Comparison of ENCODE assay signal across 24 cellular contexts in genomic region chr6:33441457-33441856, GRCh38. TPM values are rescaled to one million over a fixed set of nuclear protein-coding genes. Genes with fewer than 3 reads are reported as not detected.
DNase-seq lines count a peak whose midpoint lies in the region; ATAC-seq and TF ChIP-seq lines count a peak whose summit lies in the region.
"Had no signal": no experiment of that assay in that cellular context is flagged by ENCODE, and none has a peak within 500 bp of the region (broad histone marks: within the 10 kb centered on the region; RNA-seq: fewer than 3 reads in every experiment).

No MANE protein-coding gene starts in this region.

- peaks cover 52% of the 10 kb centered on the region for H3K36me3 ChIP-seq in CD8-positive, alpha-beta T cell (ENCODE audit: insufficient read depth, low read length)

- H3K36me3 Mint-ChIP-seq in activated CD8-positive, alpha-beta T cell treated with anti-CD3 and anti-CD28 coated beads, Interleukin-2, amount 10 ng/mL, durations not matched to agents 7 days and 5 days (ENCODE audit: low read depth) = peaks cover 51% of the 10 kb centered on the region
- H3K36me3 Mint-ChIP-seq in activated CD8-positive, alpha-beta T cell treated with anti-CD3 and anti-CD28 coated beads for 36 hours (ENCODE audit: low read depth) = peaks cover 37% of the 10 kb centered on the region
- peaks cover 81% of the 10 kb centered on the region for H3K36me3 Mint-ChIP-seq in CD8-positive, alpha-beta T cell
- H3K36me3 Mint-ChIP-seq in activated T-helper 17 cell treated with anti-CD3 and anti-CD28 coated beads, Interleukin-2, amount 50 U/mL, for 72 hours (ENCODE audit: low read depth) = peaks cover 92% of the 10 kb centered on the region
- peaks cover 82% of the 10 kb centered on the region for H3K36me3 Mint-ChIP-seq in stimulated activated effector memory CD8-positive, alpha-beta T cell treated with anti-CD3 and anti-CD28 coated beads, Interleukin-12 subunit alpha, Interleukin-12 subunit beta, amount 100 ng/mL, for 72 hours

- WGBS in lower leg skin, 2 donors = 93 to 94% methylated on average over 9 of the region's 9 CpGs

- H3K27me3 ChIP-seq in CD8-positive, alpha-beta T cell (ENCODE audit: insufficient read depth, low read length) = no peaks in the 10 kb centered on the region
- H3K27me3 ChIP-seq: BLaER1, SJSA1 had no signal

- H3K4me3 Mint-ChIP-seq in activated CD8-positive, alpha-beta T cell treated with anti-CD3 and anti-CD28 coated beads, Interleukin-2, amount 10 ng/mL, durations not matched to agents 7 days and 5 days = no peak overlapping the region
- H3K4me3 Mint-ChIP-seq in activated CD8-positive, alpha-beta T cell treated with anti-CD3 and anti-CD28 coated beads for 36 hours = no peak overlapping the region
- no peak overlapping the region for H3K4me3 Mint-ChIP-seq in CD8-positive, alpha-beta T cell
- H3K4me3 Mint-ChIP-seq in activated T-helper 17 cell treated with anti-CD3 and anti-CD28 coated beads, Interleukin-2, amount 50 U/mL, for 72 hours = no peak overlapping the region
- H3K4me3 Mint-ChIP-seq in stimulated activated effector memory CD8-positive, alpha-beta T cell treated with anti-CD3 and anti-CD28 coated beads, Interleukin-12 subunit alpha, Interleukin-12 subunit beta, amount 100 ng/mL, for 72 hours = no peak overlapping the region
- H3K4me3 Mint-ChIP-seq: CD4-positive, alpha-beta T cell; H9; IgD-negative memory B cell had no signal

- no peak for DNase-seq in activated CD8-positive, alpha-beta T cell treated with anti-CD3 and anti-CD28 coated beads, Interleukin-2, amount 10 ng/mL, durations not matched to agents 7 days and 5 days
- no peak for DNase-seq in activated CD8-positive, alpha-beta T cell treated with anti-CD3 and anti-CD28 coated beads for 36 hours
- no peak for DNase-seq in CD8-positive, alpha-beta T cell
- DNase-seq in stimulated activated effector memory CD8-positive, alpha-beta T cell treated with anti-CD3 and anti-CD28 coated beads, Interleukin-12 subunit alpha, Interleukin-12 subunit beta, amount 100 ng/mL, for 72 hours (ENCODE audit: low spot score in 2 of 2) = no peak
- DNase-seq in HUDEP-2 (lab: John Stamatoyannopoulos, UW; ENCODE audit: unreplicated experiment in 76 of 76) (no peak), lower leg skin (ENCODE audit: low spot score in 2 of 2) (no peak)
- DNase-seq: CD4-positive, alpha-beta T cell; COR-L47; DMS53; H9; NCI-H1048; NCI-H1417; NCI-H1694; NCI-H2029 treated with DMSO at 0.1 percent for 48 hours; NCI-H446 treated with DMSO at 0.1 percent for 48 hours; NCI-H526 treated with DMSO at 0.1 percent for 48 hours; PC-9; Right ventricle myocardium superior; RPMI8226 had no signal

- H3K9me3 ChIP-seq in CD8-positive, alpha-beta T cell (ENCODE audit: low read length) = no peaks in the 10 kb centered on the region
- H3K9me3 ChIP-seq: BLaER1, SJSA1 had no signal

- no peaks in the 10 kb centered on the region for H3K9me3 Mint-ChIP-seq in activated CD8-positive, alpha-beta T cell treated with anti-CD3 and anti-CD28 coated beads, Interleukin-2, amount 10 ng/mL, durations not matched to agents 7 days and 5 days (ENCODE audit: insufficient read depth)
- H3K9me3 Mint-ChIP-seq in activated CD8-positive, alpha-beta T cell treated with anti-CD3 and anti-CD28 coated beads for 36 hours = no peaks in the 10 kb centered on the region
- no peaks in the 10 kb centered on the region for H3K9me3 Mint-ChIP-seq in CD8-positive, alpha-beta T cell
- H3K9me3 Mint-ChIP-seq in activated T-helper 17 cell treated with anti-CD3 and anti-CD28 coated beads, Interleukin-2, amount 50 U/mL, for 72 hours = no peaks in the 10 kb centered on the region
- H3K9me3 Mint-ChIP-seq in stimulated activated effector memory CD8-positive, alpha-beta T cell treated with anti-CD3 and anti-CD28 coated beads, Interleukin-12 subunit alpha, Interleukin-12 subunit beta, amount 100 ng/mL, for 72 hours = no peaks in the 10 kb centered on the region
- H3K9me3 Mint-ChIP-seq: CD4-positive, alpha-beta T cell; H9; IgD-negative memory B cell had no signal

- H3K27ac Mint-ChIP-seq in activated CD8-positive, alpha-beta T cell treated with anti-CD3 and anti-CD28 coated beads, Interleukin-2, amount 10 ng/mL, durations not matched to agents 7 days and 5 days = peak overlapping the region; percentile 29
- H3K27ac Mint-ChIP-seq in activated CD8-positive, alpha-beta T cell treated with anti-CD3 and anti-CD28 coated beads for 36 hours = no peak overlapping the region
- H3K27ac Mint-ChIP-seq in CD8-positive, alpha-beta T cell = peak overlapping the region; percentile 72
- peak overlapping the region; percentile 61 for H3K27ac Mint-ChIP-seq in activated T-helper 17 cell treated with anti-CD3 and anti-CD28 coated beads, Interleukin-2, amount 50 U/mL, for 72 hours
- H3K27ac Mint-ChIP-seq in stimulated activated effector memory CD8-positive, alpha-beta T cell treated with anti-CD3 and anti-CD28 coated beads, Interleukin-12 subunit alpha, Interleukin-12 subunit beta, amount 100 ng/mL, for 72 hours = peak overlapping the region; percentile 79
- H3K27ac Mint-ChIP-seq: CD4-positive, alpha-beta T cell had no signal

- intact Hi-C loops in activated CD8-positive, alpha-beta T cell treated with anti-CD3 and anti-CD28 coated beads for 36 hours (cut with micrococcal nuclease) = no loop called here
- intact Hi-C loops in CD8-positive, alpha-beta T cell (cut with DNase I, micrococcal nuclease) = no loop called here
- intact Hi-C loops in lower leg skin (cut with DNase I; ENCODE audit: low total_unique reads) = no loop called here

- no peak for TF ChIP-seq CTCF in activated CD8-positive, alpha-beta T cell treated with anti-CD3 and anti-CD28 coated beads for 36 hours (IDR thresholded peaks at IDR 0.05)
- TF ChIP-seq CTCF in CD8-positive, alpha-beta T cell (IDR thresholded peaks at IDR 0.05) = no peak
- TF ChIP-seq CTCF in lower leg skin (IDR thresholded peaks at IDR 0.05) = no peak

- POLR2A ChIA-PET in activated CD8-positive, alpha-beta T cell treated with anti-CD3 and anti-CD28 coated beads, Interleukin-2, amount 10 ng/mL, durations not matched to agents 7 days and 5 days (lab: Charles Lee) = interaction anchor here (0.6 to 0.9 kb wide), 2 partner anchors 11 to 183 kb away, joined by 3 read pairs; no protein-coding TSS in a partner anchor
- POLR2A ChIA-PET in activated CD8-positive, alpha-beta T cell treated with anti-CD3 and anti-CD28 coated beads for 36 hours (lab: Charles Lee) = interaction anchor here (1.0 to 3.4 kb wide), 4 partner anchors 8 to 13 kb away, joined by 4 to 14 read pairs (median 6); partner anchors contain the start of gene ZBTB9
- POLR2A ChIA-PET in CD8-positive, alpha-beta T cell (lab: Charles Lee) = interaction anchor here (1.5 kb wide), 1 partner anchor 11 kb away, joined by 6 read pairs; no protein-coding TSS in a partner anchor

- no peaks in the 10 kb centered on the region for H3K4me1 Mint-ChIP-seq in activated CD8-positive, alpha-beta T cell treated with anti-CD3 and anti-CD28 coated beads, Interleukin-2, amount 10 ng/mL, durations not matched to agents 7 days and 5 days (ENCODE audit: low read depth)
- peaks cover 7% of the 10 kb centered on the region for H3K4me1 Mint-ChIP-seq in activated CD8-positive, alpha-beta T cell treated with anti-CD3 and anti-CD28 coated beads for 36 hours (ENCODE audit: low read depth)
- no peaks in the 10 kb centered on the region for H3K4me1 Mint-ChIP-seq in CD8-positive, alpha-beta T cell (ENCODE audit: low read depth)
- peaks cover 5% of the 10 kb centered on the region for H3K4me1 Mint-ChIP-seq in activated T-helper 17 cell treated with anti-CD3 and anti-CD28 coated beads, Interleukin-2, amount 50 U/mL, for 72 hours
- H3K4me1 Mint-ChIP-seq in stimulated activated effector memory CD8-positive, alpha-beta T cell treated with anti-CD3 and anti-CD28 coated beads, Interleukin-12 subunit alpha, Interleukin-12 subunit beta, amount 100 ng/mL, for 72 hours = peaks cover 11% of the 10 kb centered on the region

- H3K4me1 ChIP-seq in CD8-positive, alpha-beta T cell (ENCODE audit: insufficient read depth, low read length) = no peaks in the 10 kb centered on the region
- H3K4me1 ChIP-seq: BLaER1, SJSA1 had no signal

- CTCF ChIA-PET in activated CD8-positive, alpha-beta T cell treated with anti-CD3 and anti-CD28 coated beads, Interleukin-2, amount 10 ng/mL, durations not matched to agents 7 days and 5 days (lab: Charles Lee) = no interaction called here
- CTCF ChIA-PET in activated CD8-positive, alpha-beta T cell treated with anti-CD3 and anti-CD28 coated beads for 36 hours (lab: Charles Lee) = no interaction called here
- CTCF ChIA-PET in CD8-positive, alpha-beta T cell (lab: Charles Lee) = interaction anchor here (2.0 kb wide), 1 partner anchor 13 kb away, joined by 6 read pairs; the partner anchor contains the start of gene ZBTB9

- no peak overlapping the region for H3K27ac ChIP-seq in CD8-positive, alpha-beta T cell (ENCODE audit: low read depth, low read length)
- H3K27ac ChIP-seq: BLaER1, PC-9, SJSA1 had no signal

- no peak overlapping the region for H3K4me3 ChIP-seq in CD8-positive, alpha-beta T cell (ENCODE audit: low read depth, low read length)
- no peak overlapping the region for H3K4me3 ChIP-seq in lower leg skin (ENCODE audit: low read depth, poor library complexity, severe bottlenecking)
- H3K4me3 ChIP-seq: BLaER1, PC-9, SJSA1 had no signal

- TF ChIP-seq POLR2A in lower leg skin (IDR thresholded peaks at IDR 0.05) = no peak

- H3K27me3 Mint-ChIP-seq in activated CD8-positive, alpha-beta T cell treated with anti-CD3 and anti-CD28 coated beads, Interleukin-2, amount 10 ng/mL, durations not matched to agents 7 days and 5 days (ENCODE audit: low read depth) = no peaks in the 10 kb centered on the region
- no peaks in the 10 kb centered on the region for H3K27me3 Mint-ChIP-seq in activated CD8-positive, alpha-beta T cell treated with anti-CD3 and anti-CD28 coated beads for 36 hours
- H3K27me3 Mint-ChIP-seq in CD8-positive, alpha-beta T cell (ENCODE audit: low read depth) = no peaks in the 10 kb centered on the region
- H3K27me3 Mint-ChIP-seq in activated T-helper 17 cell treated with anti-CD3 and anti-CD28 coated beads, Interleukin-2, amount 50 U/mL, for 72 hours = no peaks in the 10 kb centered on the region
- H3K27me3 Mint-ChIP-seq: CD4-positive, alpha-beta T cell; IgD-negative memory B cell had no signal

- no peak for ATAC-seq in activated CD8-positive, alpha-beta T cell treated with anti-CD3 and anti-CD28 coated beads, Interleukin-2, amount 10 ng/mL, durations not matched to agents 7 days and 5 days
- no peak for ATAC-seq in activated CD8-positive, alpha-beta T cell treated with anti-CD3 and anti-CD28 coated beads for 36 hours
- no peak for ATAC-seq in CD8-positive, alpha-beta T cell
- no peak for ATAC-seq in activated T-helper 17 cell treated with anti-CD3 and anti-CD28 coated beads, Interleukin-2, amount 50 U/mL, for 72 hours (replicated peaks)
- no peak for ATAC-seq in stimulated activated effector memory CD8-positive, alpha-beta T cell treated with anti-CD3 and anti-CD28 coated beads, Interleukin-12 subunit alpha, Interleukin-12 subunit beta, amount 100 ng/mL, for 72 hours
- no peak for ATAC-seq in GM21528 (IDR thresholded peaks at IDR 0.05; ENCODE audit: low FRiP score, unreplicated experiment)

RNA-seq across cellular contexts. Expression of gene ZBTB9, which starts 12.9 kb away (rescaled TPM):
- 1 to 10 TPM; 7.3 to 9.0 TPM for total RNA-seq in activated CD8-positive, alpha-beta T cell treated with anti-CD3 and anti-CD28 coated beads, Interleukin-2, amount 10 ng/mL, durations not matched to agents 7 days and 5 days
- 1 to 10 TPM; 7.8 to 8.7 TPM for total RNA-seq in activated CD8-positive, alpha-beta T cell treated with anti-CD3 and anti-CD28 coated beads for 36 hours
- total RNA-seq in CD8-positive, alpha-beta T cell = 1 to 10 TPM; 7.1 to 9.5 TPM
- 10 to 100 TPM; 11.6 to 12.5 TPM for total RNA-seq in activated T-helper 17 cell treated with anti-CD3 and anti-CD28 coated beads, Interleukin-2, amount 50 U/mL, for 72 hours
- 1 to 10 TPM; 4.0 to 5.4 (median 4.6) TPM for total RNA-seq in lower leg skin

RNA-seq across cellular contexts. Expression of gene SYNGAP1, which starts 21.6 kb away (rescaled TPM):
- total RNA-seq in activated CD8-positive, alpha-beta T cell treated with anti-CD3 and anti-CD28 coated beads, Interleukin-2, amount 10 ng/mL, durations not matched to agents 7 days and 5 days = 10 to 100 TPM; 42.0 to 48.2 TPM
- total RNA-seq in activated CD8-positive, alpha-beta T cell treated with anti-CD3 and anti-CD28 coated beads for 36 hours = 10 to 100 TPM; 57.9 to 67.0 TPM
- total RNA-seq in CD8-positive, alpha-beta T cell = 10 to 100 TPM; 54.3 to 64.1 TPM
- 100 to 1,000 TPM in 1 of 2 donors, 10 to 100 TPM in 1; 43.2 to 156 TPM for total RNA-seq in activated T-helper 17 cell treated with anti-CD3 and anti-CD28 coated beads, Interleukin-2, amount 50 U/mL, for 72 hours
- total RNA-seq in lower leg skin = 10 to 100 TPM in 2 of 4 donors, 1 to 10 TPM in 2; 7.5 to 21.1 (median 9.4) TPM

RNA-seq across cellular contexts. Expression of gene CUTA, which starts 23.6 kb away (rescaled TPM):
- 100 to 1,000 TPM; 179 to 187 TPM for total RNA-seq in activated CD8-positive, alpha-beta T cell treated with anti-CD3 and anti-CD28 coated beads, Interleukin-2, amount 10 ng/mL, durations not matched to agents 7 days and 5 days
- total RNA-seq in activated CD8-positive, alpha-beta T cell treated with anti-CD3 and anti-CD28 coated beads for 36 hours = 100 to 1,000 TPM; 155 to 160 TPM
- 100 to 1,000 TPM; 159 to 177 TPM for total RNA-seq in CD8-positive, alpha-beta T cell
- total RNA-seq in activated T-helper 17 cell treated with anti-CD3 and anti-CD28 coated beads, Interleukin-2, amount 50 U/mL, for 72 hours = 100 to 1,000 TPM; 163 to 248 TPM
- total RNA-seq in lower leg skin = 100 to 1,000 TPM in 3 of 4 donors, 10 to 100 TPM in 1; 96.5 to 162 (median 153) TPM

RNA-seq across cellular contexts. Expression of gene PHF1, which starts 30.6 kb away (rescaled TPM):
- total RNA-seq in activated CD8-positive, alpha-beta T cell treated with anti-CD3 and anti-CD28 coated beads, Interleukin-2, amount 10 ng/mL, durations not matched to agents 7 days and 5 days = 10 to 100 TPM; 35.9 to 36.5 TPM
- total RNA-seq in activated CD8-positive, alpha-beta T cell treated with anti-CD3 and anti-CD28 coated beads for 36 hours = 10 to 100 TPM; 31.9 to 32.6 TPM
- 100 to 1,000 TPM; 560 to 588 TPM for total RNA-seq in CD8-positive, alpha-beta T cell
- total RNA-seq in activated T-helper 17 cell treated with anti-CD3 and anti-CD28 coated beads, Interleukin-2, amount 50 U/mL, for 72 hours = 100 to 1,000 TPM in 1 of 2 donors, 10 to 100 TPM in 1; 27.2 to 133 TPM
- total RNA-seq in lower leg skin = 10 to 100 TPM; 40.9 to 73.0 (median 64.8) TPM

RNA-seq across cellular contexts. Expression of gene KIFC1, which starts 49.8 kb away (rescaled TPM):
- 100 to 1,000 TPM; 175 to 180 TPM for total RNA-seq in activated CD8-positive, alpha-beta T cell treated with anti-CD3 and anti-CD28 coated beads, Interleukin-2, amount 10 ng/mL, durations not matched to agents 7 days and 5 days
- total RNA-seq in activated CD8-positive, alpha-beta T cell treated with anti-CD3 and anti-CD28 coated beads for 36 hours = 10 to 100 TPM; 93.4 to 96.0 TPM
- total RNA-seq in CD8-positive, alpha-beta T cell = 1 to 10 TPM; 1.6 to 2.1 TPM
- total RNA-seq in activated T-helper 17 cell treated with anti-CD3 and anti-CD28 coated beads, Interleukin-2, amount 50 U/mL, for 72 hours = 100 to 1,000 TPM; 101 to 108 TPM
- total RNA-seq in lower leg skin = 10 to 100 TPM in 1 of 4 donors, 1 to 10 TPM in 3; 4.1 to 14.6 (median 9.3) TPM
